Comparison of ENCODE assay signal across 8 cellular contexts in genomic region chr2:144517825-144518699, GRCh38. TPM values are rescaled to one million over a fixed set of nuclear protein-coding genes. Genes with fewer than 3 reads are reported as not detected.
DNase-seq lines count a peak whose midpoint lies in the region; ATAC-seq and TF ChIP-seq lines count a peak whose summit lies in the region.

No MANE protein-coding gene starts in this region.

- peak overlapping the region; percentile 99 for H3K27ac ChIP-seq in cingulate gyrus (ENCODE audit: low read depth, low read length)
- H3K27ac ChIP-seq in muscle layer of duodenum (ENCODE audit: low read length), result peak overlapping the region; percentile 93

- TF ChIP-seq CTCF in BE2C (IDR thresholded peaks at IDR 0.05; ENCODE audit: low read depth, low read length) (no peak), NB4 (IDR thresholded peaks at IDR 0.05; ENCODE audit: low read depth, low read length) (no peak)

- H3K4me3 ChIP-seq in BE2C (ENCODE audit: low read depth, low read length), result peak overlapping the region; percentile 71
- peak overlapping the region; percentile 90 for H3K4me3 ChIP-seq in NB4 (ENCODE audit: low read depth, low read length)
- H3K4me3 ChIP-seq in muscle layer of duodenum (ENCODE audit: low read depth in 1 of 2, low read length in 2 of 2), result peak overlapping the region; percentile 78 to 92

- no peak for DNase-seq in BE2C
- DNase-seq in NB4 (ENCODE audit: low read depth), result peak; percentile 67
- no peak for DNase-seq in effector CD4-positive, alpha-beta T cell
- no peak for DNase-seq in putamen (ENCODE audit: low spot score)
- no peak for DNase-seq in activated naive CD4-positive, alpha-beta T cell (lab: John Stamatoyannopoulos, UW)
- no peak for DNase-seq in activated T-cell treated with anti-CD3 and anti-CD28 coated beads, Interleukin-2, amount 50 U/mL, for 4 hours

- H3K4me1 Mint-ChIP-seq in activated T-cell treated with anti-CD3 and anti-CD28 coated beads, Interleukin-2, amount 50 U/mL, for 4 hours (ENCODE audit: low read depth), result peaks cover 33% of the 10 kb centered on the region

- H3K9me3 Mint-ChIP-seq in activated T-cell treated with anti-CD3 and anti-CD28 coated beads, Interleukin-2, amount 50 U/mL, for 4 hours, result no peaks in the 10 kb centered on the region

- no peaks in the 10 kb centered on the region for H3K36me3 ChIP-seq in BE2C
- peaks cover 0 to 15% of the 10 kb centered on the region in 2 donors for H3K36me3 ChIP-seq in muscle layer of duodenum (ENCODE audit: control insufficient read depth in 1 of 2, insufficient read depth in 2 of 2, low read length in 2 of 2)

- H3K4me3 Mint-ChIP-seq in activated T-cell treated with anti-CD3 and anti-CD28 coated beads, Interleukin-2, amount 50 U/mL, for 4 hours, result no peak overlapping the region

- no peaks in the 10 kb centered on the region for H3K9me3 ChIP-seq in BE2C
- no peaks in the 10 kb centered on the region for H3K9me3 ChIP-seq in muscle layer of duodenum (ENCODE audit: control insufficient read depth in 1 of 2, low read length in 2 of 2)

- peaks cover 5% of the 10 kb centered on the region for H3K36me3 Mint-ChIP-seq in activated T-cell treated with anti-CD3 and anti-CD28 coated beads, Interleukin-2, amount 50 U/mL, for 4 hours (ENCODE audit: insufficient read depth)

- no peak for ATAC-seq in activated T-cell treated with anti-CD3 and anti-CD28 coated beads, Interleukin-2, amount 50 U/mL, for 4 hours

- TF ChIP-seq POLR2A in NB4 (IDR thresholded peaks at IDR 0.05; ENCODE audit: extremely low read depth, insufficient read length), result no peak

- peaks cover 50% of the 10 kb centered on the region for H3K27me3 Mint-ChIP-seq in activated T-cell treated with anti-CD3 and anti-CD28 coated beads, Interleukin-2, amount 50 U/mL, for 4 hours (ENCODE audit: low read depth)

- H3K27me3 ChIP-seq in BE2C (no peaks in the 10 kb centered on the region), muscle layer of duodenum (ENCODE audit: low read depth, low read length) (peaks cover 3% of the 10 kb centered on the region)

- no peaks in the 10 kb centered on the region; the same call in 1 of the 2 replicates for H3K4me1 ChIP-seq in BE2C
- peaks cover 0 to 22% of the 10 kb centered on the region in 2 donors for H3K4me1 ChIP-seq in muscle layer of duodenum (ENCODE audit: control insufficient read depth in 1 of 2, insufficient read depth in 2 of 2, low read length in 2 of 2)

RNA-seq across cellular contexts. Expression of gene ZEB2, which starts 1.9 kb away (rescaled TPM):
- polyA plus RNA-seq in BE2C (2012; ENCODE audit: insufficient read depth, insufficient read length, low read depth), result 20.7 TPM
- 10 to 100 TPM; 14.4 to 35.9 (median 25.1) TPM for total RNA-seq in activated T-cell treated with anti-CD3 and anti-CD28 coated beads, Interleukin-2, amount 50 U/mL, for 4 hours
